ENCODE assay signal across 9 cellular contexts in genomic region chr11:116357769-116358544, GRCh38.
DNase-seq lines count a peak whose midpoint lies in the region; ATAC-seq, FAIRE-seq and TF ChIP-seq lines count a peak whose summit lies in the region.
"Had no signal": no experiment of that assay in that cellular context is flagged by ENCODE, and none has a peak within 500 bp of the region (broad histone marks: within the 10 kb centered on the region; RNA-seq: fewer than 3 reads in every experiment).

No MANE protein-coding gene starts in this region.

- H3K9me1 ChIP-seq in endothelial cell of umbilical vein (replicated peaks; ENCODE audit: control insufficient read depth, extremely low read depth, insufficient read depth, low read length), result no peaks in the 10 kb centered on the region

- peaks cover 2% of the 10 kb centered on the region for H3K9me3 Mint-ChIP-seq in neural progenitor cell

- peaks cover 37% of the 10 kb centered on the region for H3K4me1 Mint-ChIP-seq in neural progenitor cell

- H3K36me3 ChIP-seq in endothelial cell of umbilical vein (ENCODE audit: control insufficient read depth in 2 of 2, extremely low read depth in 1 of 2, insufficient read depth in 2 of 2, low read length in 2 of 2), result no peaks in the 10 kb centered on the region
- no peaks in the 10 kb centered on the region for H3K36me3 ChIP-seq in neural progenitor cell

- H2AFZ ChIP-seq in endothelial cell of umbilical vein (ENCODE audit: low read depth, low read length) (peak overlapping the region; percentile 52), neural progenitor cell (replicated peaks) (peak overlapping the region; percentile 64)

- BruUV-seq in endothelial cell of umbilical vein (replicated peaks; lab: Mats Ljungman, UMichigan), result no TSS peak

- H3F3A ChIP-seq in neural progenitor cell (ENCODE audit: low read depth), result peaks cover 6% of the 10 kb centered on the region

- H3K79me2 ChIP-seq in endothelial cell of umbilical vein (ENCODE audit: control insufficient read depth, insufficient read depth, low read length) (no peaks in the 10 kb centered on the region), neural progenitor cell (ENCODE audit: low read depth) (no peaks in the 10 kb centered on the region)

- H3K9ac ChIP-seq in endothelial cell of umbilical vein (replicated peaks; ENCODE audit: extremely low read depth, insufficient read depth, low read length), result no peak overlapping the region
- H3K9ac ChIP-seq in neural progenitor cell, result no peak overlapping the region

- H3K4me1 ChIP-seq in endothelial cell of umbilical vein (ENCODE audit: control insufficient read depth, extremely low read depth, insufficient read depth, low read length) (peaks cover 25% of the 10 kb centered on the region), neural progenitor cell (peaks cover 19% of the 10 kb centered on the region)

- no peaks in the 10 kb centered on the region for H3K36me3 Mint-ChIP-seq in neural progenitor cell

- peak; percentile 28 for FAIRE-seq in endothelial cell of umbilical vein (lab: Jason Lieb, UNC)

- no peak overlapping the region for H3K4me3 ChIP-seq in endothelial cell of umbilical vein (replicated peaks in 1 of 3; ENCODE audit: insufficient read depth in 1 of 3, low read depth in 1 of 3, low read length in 3 of 3)
- no peak overlapping the region for H3K4me3 ChIP-seq in neural progenitor cell

- TF ChIP-seq POLR2A in endothelial cell of umbilical vein (IDR thresholded peaks at IDR 0.05; ENCODE audit: low read depth, low read length), result no peak

- CTCF ChIA-PET in endothelial cell of umbilical vein (lab: Charles Lee), result interaction anchor here (0.5 to 6.0 kb wide), 49 partner anchors 9 to 1063 kb away, joined by 3 to 85 read pairs (median 5); no protein-coding TSS in a partner anchor

- H3K9me3 ChIP-seq in endothelial cell of umbilical vein (replicated peaks; ENCODE audit: control insufficient read depth, insufficient read depth, low read length), result no peaks in the 10 kb centered on the region
- no peaks in the 10 kb centered on the region for H3K9me3 ChIP-seq in neural progenitor cell (ENCODE audit: low read depth)

- DNase-seq in ELF-1 (ENCODE audit: low read depth, low spot score) (peak; percentile 96), endothelial cell of umbilical vein (ENCODE audit: low read depth, low spot score) (peak; percentile 43), neural progenitor cell (ENCODE audit: low spot score) (peak; percentile 93), posterior vena cava (ENCODE audit: low spot score) (no peak)
- DNase-seq: GF-D8 had no signal

- no peak overlapping the region for H3K4me3 Mint-ChIP-seq in neural progenitor cell

- no peak overlapping the region for H3K27ac Mint-ChIP-seq in neural progenitor cell

- H3K27ac ChIP-seq in endothelial cell of umbilical vein (ENCODE audit: insufficient read depth, low read depth, low read length) (peak overlapping the region; percentile 39), neural progenitor cell (no peak overlapping the region)

- H3K4me2 ChIP-seq in endothelial cell of umbilical vein (ENCODE audit: insufficient read depth, low read length) (no peak overlapping the region), neural progenitor cell (peak overlapping the region; percentile 31)

- POLR2A ChIA-PET in endothelial cell of umbilical vein (lab: Charles Lee), result no interaction called here

- no peaks in the 10 kb centered on the region for H3K27me3 ChIP-seq in endothelial cell of umbilical vein (ENCODE audit: control insufficient read depth in 2 of 2, insufficient read depth in 2 of 2, low read length in 2 of 2)
- H3K27me3 ChIP-seq in neural progenitor cell, result no peaks in the 10 kb centered on the region

- ATAC-seq in HG02798 (IDR thresholded peaks at IDR 0.05; ENCODE audit: poor library complexity, unreplicated experiment), result no peak
- no peak for ATAC-seq in GM19467 (IDR thresholded peaks at IDR 0.05; ENCODE audit: unreplicated experiment)
- no peak for ATAC-seq in HG03565 (IDR thresholded peaks at IDR 0.05; ENCODE audit: unreplicated experiment)

- intact Hi-C loops in endothelial cell of umbilical vein (cut with micrococcal nuclease) (loop anchor here (1.0 to 2.0 kb wide), 3 partner anchors 96 to 283 kb away; no protein-coding TSS in a partner anchor), posterior vena cava (cut with DNase I) (no loop called here)

- dilution Hi-C loops in endothelial cell of umbilical vein (cut with MboI; ENCODE audit: extremely low pct_ligation_motif_present, low sequenced_read_pairs), result no loop called here

- H3K27me3 Mint-ChIP-seq in neural progenitor cell (ENCODE audit: insufficient read depth, low read depth), result peaks cover 10% of the 10 kb centered on the region

- TF ChIP-seq CTCF in LNCAP (IDR thresholded peaks at IDR 0.05) (peak; percentile 90), endothelial cell of umbilical vein (IDR thresholded peaks at IDR 0.05; ENCODE audit: extremely low read depth in 1 of 2, insufficient read depth in 1 of 2, low read depth in 1 of 2, low read length in 2 of 2) (peak; percentile 87 to 91), neural progenitor cell (IDR thresholded peaks at IDR 0.05) (peak; percentile 95)

- H4K20me1 ChIP-seq in endothelial cell of umbilical vein (replicated peaks; ENCODE audit: control insufficient read depth, extremely low read depth, insufficient read depth, low read length), result no peaks in the 10 kb centered on the region
- no peaks in the 10 kb centered on the region for H4K20me1 ChIP-seq in neural progenitor cell (ENCODE audit: low read depth)

TF ChIP-seq in endothelial cell of umbilical vein, 7 proteins besides CTCF, POLR2A, EP300 and RAD21:
- TF ChIP-seq MYC (IDR thresholded peaks at IDR 0.05; ENCODE audit: low read depth, low read length) (no peak), EZH2 (IDR thresholded peaks at IDR 0.05; ENCODE audit: borderline replicate concordance, low read depth, low read length, severe bottlenecking) (no peak), POLR2AphosphoS5 (IDR thresholded peaks at IDR 0.05; ENCODE audit: insufficient read depth, low read depth, low read length) (no peak), JUN (IDR thresholded peaks at IDR 0.05; ENCODE audit: borderline replicate concordance, insufficient read depth, insufficient read length, low read depth) (no peak), GATA2 (IDR thresholded peaks at IDR 0.05; ENCODE audit: insufficient read depth, insufficient read length, low read depth, low read length) (no peak), FOS (IDR thresholded peaks at IDR 0.05; ENCODE audit: borderline replicate concordance, insufficient read depth, low read length) (no peak)
- TF ChIP-seq, protein P1, sequence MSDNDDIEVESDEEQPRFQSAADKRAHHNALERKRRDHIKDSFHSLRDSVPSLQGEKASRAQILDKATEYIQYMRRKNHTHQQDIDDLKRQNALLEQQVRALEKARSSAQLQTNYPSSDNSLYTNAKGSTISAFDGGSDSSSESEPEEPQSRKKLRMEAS (IDR thresholded peaks at IDR 0.05; ENCODE audit: insufficient read depth, insufficient read length), result no peak
TF ChIP-seq in endothelial cell of umbilical vein: peak in this region for 0.
